ENCODE assay signal across 11 cellular contexts in the genomic region with DNA sequence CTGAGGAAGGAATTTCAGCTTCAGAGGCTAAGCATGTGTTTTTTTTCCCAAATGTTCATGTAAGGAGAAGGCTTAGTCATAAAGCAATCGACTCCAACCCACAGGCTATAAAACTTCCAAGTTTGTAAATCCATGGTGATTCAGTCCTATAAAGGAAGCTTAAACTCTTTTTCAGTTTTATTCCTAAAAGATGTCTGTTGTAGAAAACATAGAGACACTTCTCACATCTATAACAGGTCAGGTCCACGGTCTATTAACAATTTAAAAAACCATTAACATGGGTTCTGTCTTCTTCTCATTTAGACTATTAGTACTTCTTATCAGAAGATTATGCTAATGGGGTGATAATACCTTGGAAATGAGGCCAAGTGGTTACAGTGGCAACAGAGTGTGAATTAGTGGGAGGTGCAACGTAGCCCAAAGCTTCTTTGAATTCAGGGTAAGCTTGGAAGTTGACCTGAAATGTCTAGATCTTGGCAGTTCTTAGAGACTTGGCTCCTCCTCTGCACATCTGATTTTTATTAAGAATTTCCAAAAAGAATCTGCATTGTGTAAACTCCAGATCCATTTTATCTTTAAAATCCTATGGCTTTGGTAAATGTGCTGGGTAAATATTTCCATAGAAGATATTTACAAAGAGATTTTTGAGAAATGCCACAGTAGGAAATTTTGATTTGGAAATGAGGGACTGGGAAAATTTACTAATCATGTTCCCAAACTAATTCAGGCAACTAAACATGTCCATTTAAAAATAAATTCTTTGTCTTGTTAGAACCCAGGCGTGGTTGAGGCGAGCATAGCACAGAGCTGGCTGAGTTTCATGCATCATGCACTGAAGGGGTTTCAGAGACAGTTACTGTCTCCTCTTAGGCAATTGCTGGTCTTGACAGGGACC.
A peak's percentile ranks its signal among the peaks of the same experiment; 100 is the strongest.
DNase-seq lines count a peak whose midpoint lies in the region; ATAC-seq, FAIRE-seq and TF ChIP-seq lines count a peak whose summit lies in the region.
"Had no signal": no experiment of that assay in that cellular context is flagged by ENCODE, and none has a peak within 500 bp of the region (broad histone marks: within the 10 kb centered on the region; RNA-seq: fewer than 3 reads in every experiment).

No MANE protein-coding gene starts in this region.

- H3K27ac ChIP-seq in right atrium auricular region = peak overlapping the region in 1 of 2 donors; percentile 40
- peak overlapping the region; percentile 23 for H3K27ac ChIP-seq in caudate nucleus (ENCODE audit: low read depth, low read length)
- peak overlapping the region in 1 of 4 donors; percentile 14 for H3K27ac ChIP-seq in Peyer's patch
- H3K27ac ChIP-seq: neutrophil had no signal

- no peak for TF ChIP-seq POLR2A in Peyer's patch (IDR thresholded peaks at IDR 0.05)

- intact Hi-C loops in Right ventricle myocardium inferior (cut with DNase I) = no loop called here
- intact Hi-C loops in posterior vena cava (cut with DNase I) = loop anchor here in 1 of 2 donors (10.0 kb wide), 1 partner anchor 365 kb away; no protein-coding TSS in a partner anchor

- TF ChIP-seq CTCF in right atrium auricular region (IDR thresholded peaks at IDR 0.05) = no peak
- no peak for TF ChIP-seq CTCF in Peyer's patch (IDR thresholded peaks at IDR 0.05)

- H3K4me3 ChIP-seq in right atrium auricular region = no peak overlapping the region
- H3K4me3 ChIP-seq in Peyer's patch = no peak overlapping the region

- ATAC-seq in Right ventricle myocardium inferior = peak; percentile 45
- ATAC-seq: activated CD8-positive, alpha-beta T cell treated with anti-CD3 and anti-CD28 coated beads, Interleukin-2, amount 10 ng/mL, durations not matched to agents 7 days and 5 days had no signal

- H3K4me1 ChIP-seq in right atrium auricular region = peaks cover 0 to 12% of the 10 kb centered on the region in 2 donors
- peaks cover 0 to 6% (median 0%) of the 10 kb centered on the region in 4 donors for H3K4me1 ChIP-seq in Peyer's patch

- FAIRE-seq in RCC 7860 (lab: Jason Lieb, UNC) = no peak
- FAIRE-seq: A204.1 had no signal

- H3K36me3 ChIP-seq in right atrium auricular region (no peaks in the 10 kb centered on the region), Peyer's patch (no peaks in the 10 kb centered on the region)
- H3K36me3 ChIP-seq: neutrophil had no signal

- no peak for DNase-seq in Right ventricle myocardium inferior (ENCODE audit: missing footprints)
- no peak for DNase-seq in right atrium auricular region (ENCODE audit: low spot score)
- no peak for DNase-seq in caudate nucleus (lab: John Stamatoyannopoulos, UW)
- peak; percentile 39 for DNase-seq in kidney tubule cell (ENCODE audit: low spot score)
- DNase-seq in SHP77 (lab: John Stamatoyannopoulos, UW) = no peak
- no peak for DNase-seq in Peyer's patch
- DNase-seq in RCC 7860 (ENCODE audit: low spot score) = no peak
- DNase-seq in posterior vena cava (ENCODE audit: low spot score) = no peak
- DNase-seq: activated CD8-positive, alpha-beta T cell treated with anti-CD3 and anti-CD28 coated beads, Interleukin-2, amount 10 ng/mL, durations not matched to agents 7 days and 5 days had no signal

- no peaks in the 10 kb centered on the region for H3K27me3 ChIP-seq in right atrium auricular region
- H3K27me3 ChIP-seq in Peyer's patch = no peaks in the 10 kb centered on the region

- H3K9me3 ChIP-seq in right atrium auricular region (no peaks in the 10 kb centered on the region), Peyer's patch (no peaks in the 10 kb centered on the region)
- H3K9me3 ChIP-seq: neutrophil had no signal
